In genomic region chr5:122053181-122054109, GRCh38 we compare ENCODE assay signal across 19 cellular contexts. TPM values are rescaled to one million over a fixed set of nuclear protein-coding genes. Genes with fewer than 3 reads are reported as not detected.
DNase-seq lines count a peak whose midpoint lies in the region; ATAC-seq, FAIRE-seq and TF ChIP-seq lines count a peak whose summit lies in the region.
"Had no signal": no experiment of that assay in that cellular context is flagged by ENCODE, and none has a peak within 500 bp of the region (broad histone marks: within the 10 kb centered on the region; RNA-seq: fewer than 3 reads in every experiment).

No MANE protein-coding gene starts in this region.

- peaks cover 0 to 10% of the 10 kb centered on the region in 2 donors for H3K4me1 Mint-ChIP-seq in stimulated activated naive B cell treated with anti-CD40 and anti-IgM and Interleukin-4, amounts not matched to agents 10 μg/mL and 1 μg/mL and 100 μg/mL, for 72 hours
- H3K4me1 Mint-ChIP-seq: stimulated activated memory B cell treated with anti-CD40 and anti-IgM and Interleukin-4, amounts not matched to agents 10 μg/mL and 1 μg/mL and 100 μg/mL, for 72 hours had no signal

- no peak overlapping the region for H3K27ac Mint-ChIP-seq in stimulated activated naive B cell treated with anti-CD40 and anti-IgM and Interleukin-4, amounts not matched to agents 10 μg/mL and 1 μg/mL and 100 μg/mL, for 72 hours
- H3K27ac Mint-ChIP-seq: activated T-helper 1 cell treated with anti-CD3 and anti-CD28 coated beads, Interleukin-12 subunit alpha, Interleukin-12 subunit beta, Interleukin-2, Interleukin-4 antibody, amounts not matched to agents 30 ng/mL and 10 ng/mL and 1 ng/mL, durations not matched to agents 14 hours and 24 hours and 36 hours; stimulated activated memory B cell treated with anti-CD40 and anti-IgM and Interleukin-4, amounts not matched to agents 10 μg/mL and 1 μg/mL and 100 μg/mL, for 72 hours had no signal

- H3K4me3 ChIP-seq in left ventricle myocardium inferior (no peak overlapping the region), choroid plexus epithelial cell (ENCODE audit: low read depth, low read length) (no peak overlapping the region), kidney (ENCODE audit: low read length in 2 of 2) (no peak overlapping the region), aorta (ENCODE audit: low read length in 2 of 2) (no peak overlapping the region)
- H3K4me3 ChIP-seq: adrenal gland, PC-9, uterus had no signal

- H3K27me3 Mint-ChIP-seq in stimulated activated naive B cell treated with anti-CD40 and anti-IgM and Interleukin-4, amounts not matched to agents 10 μg/mL and 1 μg/mL and 100 μg/mL, for 72 hours = no peaks in the 10 kb centered on the region
- H3K27me3 Mint-ChIP-seq: stimulated activated memory B cell treated with anti-CD40 and anti-IgM and Interleukin-4, amounts not matched to agents 10 μg/mL and 1 μg/mL and 100 μg/mL, for 72 hours had no signal

- intact Hi-C loops in Right ventricle myocardium superior (cut with DNase I) (no loop called here), left ventricle myocardium inferior (cut with micrococcal nuclease) (no loop called here), kidney (cut with DNase I) (no loop called here), aorta (cut with DNase I) (no loop called here)

- no peaks in the 10 kb centered on the region for H3K9me3 ChIP-seq in left ventricle myocardium inferior (replicated peaks)
- no peaks in the 10 kb centered on the region for H3K9me3 ChIP-seq in kidney (ENCODE audit: control insufficient read depth in 1 of 2, low read length in 2 of 2)
- no peaks in the 10 kb centered on the region for H3K9me3 ChIP-seq in aorta (ENCODE audit: control insufficient read depth, low read length)
- H3K9me3 ChIP-seq: adrenal gland, uterus had no signal

- peaks cover 36 to 59% of the 10 kb centered on the region in 2 donors for H3K36me3 Mint-ChIP-seq in stimulated activated naive B cell treated with anti-CD40 and anti-IgM and Interleukin-4, amounts not matched to agents 10 μg/mL and 1 μg/mL and 100 μg/mL, for 72 hours

- H3K9me3 Mint-ChIP-seq in stimulated activated naive B cell treated with anti-CD40 and anti-IgM and Interleukin-4, amounts not matched to agents 10 μg/mL and 1 μg/mL and 100 μg/mL, for 72 hours = peaks cover 0 to 3% of the 10 kb centered on the region in 2 donors
- H3K9me3 Mint-ChIP-seq: activated T-helper 1 cell treated with anti-CD3 and anti-CD28 coated beads, Interleukin-12 subunit alpha, Interleukin-12 subunit beta, Interleukin-2, Interleukin-4 antibody, amounts not matched to agents 30 ng/mL and 10 ng/mL and 1 ng/mL, durations not matched to agents 14 hours and 24 hours and 36 hours; stimulated activated memory B cell treated with anti-CD40 and anti-IgM and Interleukin-4, amounts not matched to agents 10 μg/mL and 1 μg/mL and 100 μg/mL, for 72 hours had no signal

- peak; percentile 40 for DNase-seq in Right ventricle myocardium superior
- no peak for DNase-seq in left ventricle myocardium inferior
- DNase-seq in choroid plexus epithelial cell (ENCODE audit: low read depth) = peak; percentile 69
- DNase-seq in kidney = peak; percentile 59
- peak; percentile 51 to 64 for DNase-seq in aorta
- no peak for DNase-seq in NCI-H748 treated with DMSO at 0.1 percent for 48 hours (lab: John Stamatoyannopoulos, UW)
- DNase-seq in stimulated activated naive B cell treated with anti-CD40 and anti-IgM and Interleukin-4, amounts not matched to agents 10 μg/mL and 1 μg/mL and 100 μg/mL, for 72 hours = no peak
- no peak for DNase-seq in NCI-H2107 (lab: John Stamatoyannopoulos, UW)
- DNase-seq: activated CD8-positive, alpha-beta T cell treated with anti-CD3 and anti-CD28 coated beads, Interleukin-2, amount 10 ng/mL, durations not matched to agents 7 days and 5 days; HCEC 1CT; kidney glomerular epithelial cell; NCI-H526; PC-9 had no signal

- TF ChIP-seq CTCF in left ventricle myocardium inferior (IDR thresholded peaks at IDR 0.05; ENCODE audit: borderline replicate concordance) (no peak), choroid plexus epithelial cell (conservative IDR thresholded peaks at IDR 0.05; ENCODE audit: low read depth, low read length) (no peak), kidney (IDR thresholded peaks at IDR 0.05; ENCODE audit: borderline replicate concordance, extremely low read depth, insufficient read depth) (no peak)

- H3K36me3 ChIP-seq in left ventricle myocardium inferior (no peaks in the 10 kb centered on the region), kidney (ENCODE audit: control insufficient read depth in 1 of 2, insufficient read depth in 2 of 2, low read length in 2 of 2) (no peaks in the 10 kb centered on the region), aorta (ENCODE audit: control insufficient read depth in 1 of 2, insufficient read depth in 2 of 2, low read length in 1 of 2) (peaks cover 0 to 2% of the 10 kb centered on the region in 2 donors)
- H3K36me3 ChIP-seq: adrenal gland, uterus had no signal

- H3K27ac ChIP-seq in left ventricle myocardium inferior (replicated peaks) (no peak overlapping the region), kidney (ENCODE audit: low read depth in 2 of 2, low read length in 2 of 2) (no peak overlapping the region), aorta (ENCODE audit: low read depth in 1 of 2, low read length in 2 of 2) (no peak overlapping the region)
- H3K27ac ChIP-seq: adrenal gland, PC-9, uterus had no signal

- ATAC-seq in Right ventricle myocardium superior (ENCODE audit: poor library complexity) = no peak
- ATAC-seq in aorta (ENCODE audit: low FRiP score) = no peak
- ATAC-seq in stimulated activated naive B cell treated with anti-CD40 and anti-IgM and Interleukin-4, amounts not matched to agents 10 μg/mL and 1 μg/mL and 100 μg/mL, for 72 hours (replicated peaks) = no peak
- ATAC-seq: activated CD8-positive, alpha-beta T cell treated with anti-CD3 and anti-CD28 coated beads, Interleukin-2, amount 10 ng/mL, durations not matched to agents 7 days and 5 days; stimulated activated memory B cell treated with anti-CD40 and anti-IgM and Interleukin-4, amounts not matched to agents 10 μg/mL and 1 μg/mL and 100 μg/mL, for 72 hours had no signal

- no peak overlapping the region for H3K9ac ChIP-seq in kidney (ENCODE audit: low read length in 2 of 2)

- 92 to 93% methylated on average over 4 of the region's 4 CpGs for WGBS in aorta, 2 donors

- no peak overlapping the region for H3K4me3 Mint-ChIP-seq in stimulated activated naive B cell treated with anti-CD40 and anti-IgM and Interleukin-4, amounts not matched to agents 10 μg/mL and 1 μg/mL and 100 μg/mL, for 72 hours
- H3K4me3 Mint-ChIP-seq: activated CD8-positive, alpha-beta T cell treated with anti-CD3 and anti-CD28 coated beads, Interleukin-2, amount 10 ng/mL, durations not matched to agents 7 days and 5 days; activated T-helper 1 cell treated with anti-CD3 and anti-CD28 coated beads, Interleukin-12 subunit alpha, Interleukin-12 subunit beta, Interleukin-2, Interleukin-4 antibody, amounts not matched to agents 30 ng/mL and 10 ng/mL and 1 ng/mL, durations not matched to agents 14 hours and 24 hours and 36 hours; stimulated activated memory B cell treated with anti-CD40 and anti-IgM and Interleukin-4, amounts not matched to agents 10 μg/mL and 1 μg/mL and 100 μg/mL, for 72 hours had no signal

- H3K4me1 ChIP-seq in left ventricle myocardium inferior (peaks cover 5% of the 10 kb centered on the region), kidney (ENCODE audit: control insufficient read depth in 1 of 2, insufficient read depth in 1 of 2, low read depth in 1 of 2, low read length in 2 of 2) (no peaks in the 10 kb centered on the region), aorta (ENCODE audit: control insufficient read depth in 1 of 2, insufficient read depth in 2 of 2, low read length in 2 of 2) (no peaks in the 10 kb centered on the region)
- H3K4me1 ChIP-seq: adrenal gland, uterus had no signal

- no peak for FAIRE-seq in kidney (lab: Jason Lieb, UNC)
- FAIRE-seq: colon, GM12891 had no signal

- H3K27me3 ChIP-seq in left ventricle myocardium inferior (ENCODE audit: low read depth) (no peaks in the 10 kb centered on the region), aorta (ENCODE audit: control insufficient read depth in 1 of 2, insufficient read depth in 2 of 2, low read length in 1 of 2) (no peaks in the 10 kb centered on the region)
- H3K27me3 ChIP-seq: adrenal gland, uterus had no signal

RNA-seq across cellular contexts. Expression of gene LOX, which starts 24.6 kb away (rescaled TPM):
- 3.1 TPM for total RNA-seq in Right ventricle myocardium superior
- 4.4 TPM for total RNA-seq in left ventricle myocardium inferior
- 9.2 TPM for total RNA-seq in kidney
- 3.4 TPM for polyA plus RNA-seq in kidney (ENCODE audit: insufficient read depth, low read depth, low replicate concordance)
- total RNA-seq in aorta = 100 to 1,000 TPM in 1 of 2 donors, 10 to 100 TPM in 1; 40.9 to 125 TPM
- 1 to 10 TPM; 6.6 to 8.6 TPM for polyA plus RNA-seq in aorta
- total RNA-seq: activated CD8-positive, alpha-beta T cell treated with anti-CD3 and anti-CD28 coated beads, Interleukin-2, amount 10 ng/mL, durations not matched to agents 7 days and 5 days; activated T-helper 1 cell treated with anti-CD3 and anti-CD28 coated beads, Interleukin-12 subunit alpha, Interleukin-12 subunit beta, Interleukin-2, Interleukin-4 antibody, amounts not matched to agents 30 ng/mL and 10 ng/mL and 1 ng/mL, durations not matched to agents 14 hours and 24 hours and 36 hours had no signal

Comparison
In these comparisons a context has a peak if more than half of its experiments do, and no peak if none do; other contexts are left out.
1. DNase-seq: peak in Right ventricle myocardium superior (single experiment), choroid plexus epithelial cell (single experiment), kidney (single experiment) and aorta (2 of 2); none in left ventricle myocardium inferior (single experiment), NCI-H748 treated with DMSO at 0.1 percent for 48 hours (single experiment), stimulated activated naive B cell treated with anti-CD40 and anti-IgM and Interleukin-4, amounts not matched to agents 10 μg/mL and 1 μg/mL and 100 μg/mL, for 72 hours (single experiment) and NCI-H2107 (single experiment).